In genomic region chr12:3222306-3222705, GRCh38 we compare ENCODE assay signal across 16 cellular contexts.
A peak's percentile ranks its signal among the peaks of the same experiment; 100 is the strongest.
DNase-seq lines count a peak whose midpoint lies in the region; ATAC-seq, FAIRE-seq and TF ChIP-seq lines count a peak whose summit lies in the region.
"Had no signal": no experiment of that assay in that cellular context is flagged by ENCODE, and none has a peak within 500 bp of the region (broad histone marks: within the 10 kb centered on the region; RNA-seq: fewer than 3 reads in every experiment).

No MANE protein-coding gene starts in this region.

- ATAC-seq in left ventricle myocardium superior (no peak), heart right ventricle (no peak), IMR-90 (ENCODE audit: low read depth) (no peak)

- WGBS in heart right ventricle, 2 donors = 73 to 74% methylated on average over 6 of the region's 6 CpGs
- WGBS in IMR-90 (ENCODE audit: extremely low coverage in 2 of 2, insufficient read length in 1 of 2), 2 experiments = no CpG with 5 or more reads among the region's 6 CpGs
- 96% methylated on average over 6 of the region's 6 CpGs for WGBS in mesenchymal stem cell

- H2AK5ac ChIP-seq in IMR-90 (ENCODE audit: low read depth, low read length) (0 out of 2 replicates have a peak overlapping the region, but pooled peaks have one; percentile 30), mesenchymal stem cell (ENCODE audit: low read length, severe bottlenecking) (no peak overlapping the region)

- H3K4ac ChIP-seq in IMR-90 (ENCODE audit: low read depth, low read length) (0 out of 2 replicates have a peak overlapping the region, but pooled peaks have one; percentile 4), mesenchymal stem cell (ENCODE audit: low read depth in 1 of 2, low read length in 2 of 2) (peak overlapping the region in 1 of 2 experiments; percentile 37)

- no peak overlapping the region for H2BK5ac ChIP-seq in IMR-90 (ENCODE audit: low read depth, low read length, poor library complexity, severe bottlenecking)
- H2BK5ac ChIP-seq in mesenchymal stem cell (ENCODE audit: low read depth, low read length, poor library complexity, severe bottlenecking) = no peak overlapping the region

- dilution Hi-C loops in IMR-90 (cut with HindIII; ENCODE audit: low sequenced_read_pairs, unreplicated experiment) = no loop called here

- H2BK120ac ChIP-seq in IMR-90 (ENCODE audit: low read depth, low read length) (no peak overlapping the region), mesenchymal stem cell (ENCODE audit: low read depth, low read length) (peak overlapping the region; percentile 6)

- no peak overlapping the region for H3K56ac ChIP-seq in IMR-90 (ENCODE audit: extremely low read depth, insufficient read depth, low read length)

- H2AK9ac ChIP-seq in IMR-90 (replicated peaks; ENCODE audit: low read depth, low read length, poor library complexity) = no peak overlapping the region

- H4K8ac ChIP-seq in IMR-90 (ENCODE audit: low read depth in 2 of 2, low read length in 2 of 2) = no peak overlapping the region
- no peak overlapping the region for H4K8ac ChIP-seq in mesenchymal stem cell (ENCODE audit: low read length)

- H3K4me2 ChIP-seq in IMR-90 (ENCODE audit: low read depth, low read length) (no peak overlapping the region), mesenchymal stem cell (ENCODE audit: low read length, poor library complexity, severe bottlenecking) (no peak overlapping the region)

- no peak overlapping the region for H2AFZ ChIP-seq in IMR-90 (replicated peaks; ENCODE audit: low read length, poor library complexity)
- H2AFZ ChIP-seq in mesenchymal stem cell (ENCODE audit: low read depth, low read length) = no peak overlapping the region

- H3K4me3 ChIP-seq in heart right ventricle (no peak overlapping the region), IMR-90 (ENCODE audit: insufficient read depth, low read depth, low read length) (no peak overlapping the region), WERI-Rb-1 (ENCODE audit: low read depth, low read length) (no peak overlapping the region), mesenchymal stem cell (ENCODE audit: insufficient read depth in 1 of 2, low read depth in 1 of 2, low read length in 2 of 2) (no peak overlapping the region)
- H3K4me3 ChIP-seq: HAP-1 had no signal

- H3K9ac ChIP-seq in IMR-90 (ENCODE audit: low read depth, low read length) = no peak overlapping the region
- H3K9ac ChIP-seq in mesenchymal stem cell (ENCODE audit: low read length) = no peak overlapping the region

- in situ Hi-C loops in IMR-90 (cut with MboI; ENCODE audit: low sequenced_read_pairs) = no loop called here

- peaks cover 1% of the 10 kb centered on the region; the same call in 1 of the 2 replicates for H4K20me1 ChIP-seq in IMR-90 (ENCODE audit: insufficient read depth, low read length)

- H2BK12ac ChIP-seq in mesenchymal stem cell (ENCODE audit: low read length in 2 of 2) = no peak overlapping the region

- DNase-seq in left ventricle myocardium superior (peak; percentile 8), heart right ventricle (no peak), IMR-90 (no peak), WERI-Rb-1 (no peak), mesenchymal stem cell (no peak), frontal cortex (ENCODE audit: low spot score in 2 of 2) (no peak), NCI-H1930 (lab: John Stamatoyannopoulos, UW) (no peak), NAMALWA (ENCODE audit: low spot score) (no peak)
- DNase-seq: Caco-2; CD8-positive, alpha-beta memory T cell; DMS53; GF-D8; GOT3 had no signal

- no peak overlapping the region for H4K91ac ChIP-seq in IMR-90 (ENCODE audit: insufficient read depth, low read depth, low read length)
- H4K91ac ChIP-seq in mesenchymal stem cell (ENCODE audit: low read length) = no peak overlapping the region

- no peak for FAIRE-seq in frontal cortex (lab: Jason Lieb, UNC)
- FAIRE-seq: A204.1, GM19239 had no signal

- H3K14ac ChIP-seq in IMR-90 (replicated peaks; ENCODE audit: low read depth, low read length) (no peak overlapping the region), mesenchymal stem cell (ENCODE audit: low read length in 2 of 2) (no peak overlapping the region)

- no peak for TF ChIP-seq POLR2A in IMR-90 (IDR thresholded peaks at IDR 0.05; ENCODE audit: low read depth, low read length)

- H3K4me1 ChIP-seq in heart right ventricle = peaks cover 42 to 97% (median 90%) of the 10 kb centered on the region in 9 donors
- H3K4me1 ChIP-seq in IMR-90 (ENCODE audit: control insufficient read depth, insufficient read depth, low read length) = peaks cover 29% of the 10 kb centered on the region
- H3K4me1 ChIP-seq in mesenchymal stem cell (ENCODE audit: control insufficient read depth, insufficient read depth, low read depth, low read length) = peaks cover 42% of the 10 kb centered on the region
- H3K4me1 ChIP-seq: Caco-2, HAP-1 had no signal

- TF ChIP-seq CTCF in heart right ventricle (IDR thresholded peaks at IDR 0.05) = no peak
- TF ChIP-seq CTCF in IMR-90 (conservative IDR thresholded peaks at IDR 0.05; ENCODE audit: low read depth, low read length) = no peak
- TF ChIP-seq CTCF in WERI-Rb-1 (IDR thresholded peaks at IDR 0.05; ENCODE audit: low read depth, low read length) = no peak

- no peak overlapping the region for H4K5ac ChIP-seq in IMR-90 (ENCODE audit: low read depth, low read length)

- BruUV-seq in IMR-90 (replicated peaks; lab: Mats Ljungman, UMichigan) = no TSS peak

- no peak overlapping the region for H2BK15ac ChIP-seq in IMR-90 (ENCODE audit: low read depth, low read length)
- H2BK15ac ChIP-seq in mesenchymal stem cell (ENCODE audit: low read depth, poor library complexity, severe bottlenecking) = peak overlapping the region; percentile 7

- TF ChIP-seq RAD21 in IMR-90 (IDR thresholded peaks at IDR 0.05; ENCODE audit: low read length) = no peak

- POLR2A ChIA-PET in IMR-90 (lab: Charles Lee; ENCODE audit: unreplicated experiment) = no interaction called here

- H3K18ac ChIP-seq in IMR-90 (ENCODE audit: low read depth, low read length) (no peak overlapping the region), mesenchymal stem cell (ENCODE audit: low read depth in 1 of 2, low read length in 2 of 2) (peak overlapping the region in 1 of 2 experiments; percentile 25)

- H3K9me3 ChIP-seq in heart right ventricle = no peaks in the 10 kb centered on the region
- H3K9me3 ChIP-seq in IMR-90 (ENCODE audit: control insufficient read depth, insufficient read depth, low read length) = no peaks in the 10 kb centered on the region
- no peaks in the 10 kb centered on the region for H3K9me3 ChIP-seq in WERI-Rb-1 (ENCODE audit: severe bottlenecking)
- H3K9me3 ChIP-seq in mesenchymal stem cell (ENCODE audit: control insufficient read depth, low read length) = no peaks in the 10 kb centered on the region
- H3K9me3 ChIP-seq: Caco-2, HAP-1 had no signal

- H3K36me3 ChIP-seq in heart right ventricle = peaks cover 0 to 8% (median 0%) of the 10 kb centered on the region in 9 donors
- H3K36me3 ChIP-seq in IMR-90 (ENCODE audit: control insufficient read depth, insufficient read depth, low read length) = no peaks in the 10 kb centered on the region
- H3K36me3 ChIP-seq in WERI-Rb-1 = peaks cover 82% of the 10 kb centered on the region
- peaks cover 0 to 21% of the 10 kb centered on the region in 2 experiments for H3K36me3 ChIP-seq in mesenchymal stem cell (ENCODE audit: control insufficient read depth in 1 of 2, insufficient read depth in 2 of 2, low read depth in 1 of 2, low read length in 2 of 2)
- H3K36me3 ChIP-seq: HAP-1 had no signal

- H3K23ac ChIP-seq in IMR-90 (ENCODE audit: low read depth, low read length) = no peak overlapping the region
- no peak overlapping the region for H3K23ac ChIP-seq in mesenchymal stem cell (ENCODE audit: low read length in 2 of 2)

- no peak overlapping the region for H2BK20ac ChIP-seq in IMR-90 (ENCODE audit: low read depth, low read length)

- peak overlapping the region in 5 of 10 donors; percentile 14 to 89 (median 36) for H3K27ac ChIP-seq in heart right ventricle
- H3K27ac ChIP-seq in IMR-90 (ENCODE audit: insufficient read depth, low read length) = no peak overlapping the region
- peak overlapping the region; percentile 88 for H3K27ac ChIP-seq in WERI-Rb-1
- no peak overlapping the region for H3K27ac ChIP-seq in mesenchymal stem cell (ENCODE audit: low read length, poor library complexity, severe bottlenecking)

- no peaks in the 10 kb centered on the region for H3K27me3 ChIP-seq in heart right ventricle
- no peaks in the 10 kb centered on the region for H3K27me3 ChIP-seq in IMR-90 (ENCODE audit: control insufficient read depth, insufficient read depth, low read length)
- no peaks in the 10 kb centered on the region for H3K27me3 ChIP-seq in WERI-Rb-1 (ENCODE audit: insufficient read depth, low read depth, severe bottlenecking)
- no peaks in the 10 kb centered on the region for H3K27me3 ChIP-seq in mesenchymal stem cell (ENCODE audit: control insufficient read depth in 1 of 2, insufficient read depth in 1 of 2, low read length in 2 of 2)

- peaks cover 0 to 17% of the 10 kb centered on the region in 2 experiments; a peak in 2 of 4 replicates for H3K79me1 ChIP-seq in IMR-90 (ENCODE audit: low read depth in 1 of 2, low read length in 2 of 2)
- H3K79me1 ChIP-seq in mesenchymal stem cell (replicated peaks; ENCODE audit: low read length, poor library complexity, severe bottlenecking) = peaks cover 10% of the 10 kb centered on the region

- intact Hi-C loops in left ventricle myocardium superior (cut with micrococcal nuclease) (no loop called here), heart right ventricle (cut with DNase I) (loop anchor here in 1 of 10 donors (5.0 kb wide), 1 partner anchor 50 kb away; no protein-coding TSS in a partner anchor), IMR-90 (cut with micrococcal nuclease) (no loop called here)

- CTCF ChIA-PET in IMR-90 (lab: Yijun Ruan, JAX) = no interaction called here

- peaks cover 21% of the 10 kb centered on the region for H3K9me1 ChIP-seq in IMR-90 (ENCODE audit: insufficient read depth, low read length)

TF ChIP-seq in IMR-90, 13 proteins besides CTCF, POLR2A, EP300 and RAD21:
- TF ChIP-seq USF2 (IDR thresholded peaks at IDR 0.05; ENCODE audit: low read depth, low read length) (no peak), NFE2L2 (IDR thresholded peaks at IDR 0.05; ENCODE audit: low read depth, low read length) (no peak), CHD1 (IDR thresholded peaks at IDR 0.05; ENCODE audit: low read depth, low read length) (no peak), RFX5 (IDR thresholded peaks at IDR 0.05; ENCODE audit: low read depth, low read length) (no peak), CEBPB (IDR thresholded peaks at IDR 0.05; ENCODE audit: low read depth, low read length) (no peak)
